ENCODE assay signal across 9 cellular contexts in genomic region chr4:175190654-175191053, GRCh38.
"Had no signal": no experiment of that assay in that cellular context is flagged by ENCODE, and none has a peak within 500 bp of the region (broad histone marks: within the 10 kb centered on the region; RNA-seq: fewer than 3 reads in every experiment).

No MANE protein-coding gene starts in this region.

- ATAC-seq: HCT116, K562 had no signal

- H3K9ac ChIP-seq: GM23248 had no signal

- H3K27ac ChIP-seq: GM23248 had no signal

- DNase-seq: GM23248, GOT3, H7, HFFc6, IMR-90, KG1 had no signal

- H3K4me1 ChIP-seq: HAP-1 had no signal

- H2AFZ ChIP-seq: GM23248 had no signal

- H3K4me3 ChIP-seq: GM23248, HAP-1, K562 had no signal

- H3K9me3 ChIP-seq: HAP-1 had no signal

- H3K36me3 ChIP-seq: HAP-1 had no signal
